8 cellular contexts compared by ENCODE assay signal in the genomic region with DNA sequence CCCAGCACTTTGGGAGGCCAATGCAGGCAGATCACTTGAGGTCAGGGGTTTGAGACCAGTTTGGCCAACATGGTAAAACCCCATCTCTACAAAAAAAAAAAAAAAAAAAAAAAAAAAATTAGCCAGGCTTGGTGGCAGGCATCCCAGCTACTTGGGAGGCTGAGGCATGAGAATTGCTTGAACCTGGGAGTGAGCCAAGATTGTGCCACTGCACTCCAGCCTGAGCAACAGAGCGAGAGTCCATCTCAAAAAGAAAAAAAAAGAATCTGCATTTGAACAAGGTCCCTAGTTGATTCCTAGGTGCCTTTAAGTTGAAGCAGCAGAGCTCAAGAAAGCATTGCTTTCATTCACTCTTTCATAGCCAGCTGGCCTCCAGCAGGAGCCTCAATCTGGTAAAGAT. TPM values are rescaled to one million over a fixed set of nuclear protein-coding genes. Genes with fewer than 3 reads are reported as not detected.
DNase-seq lines count a peak whose midpoint lies in the region; ATAC-seq, FAIRE-seq and TF ChIP-seq lines count a peak whose summit lies in the region.
"Not testable (repeated sequence)": the region's sequence is repeated elsewhere in the genome, so short reads cannot be mapped to it uniquely, and the experiment has no call there.
"Had no signal": no experiment of that assay in that cellular context is flagged by ENCODE, and none has a peak within 500 bp of the region (broad histone marks: within the 10 kb centered on the region; RNA-seq: fewer than 3 reads in every experiment).

No MANE protein-coding gene starts in this region.

- not testable (repeated sequence) for H3K4me3 ChIP-seq in body of pancreas, left lung, pancreas

- H3K4me1 Mint-ChIP-seq in activated CD4-positive, alpha-beta T cell treated with anti-CD3 and anti-CD28 coated beads, Interleukin-2, amount 10 ng/mL, durations not matched to agents 7 days and 5 days, result peaks cover 21% of the 10 kb centered on the region
- not testable (repeated sequence) for H3K4me1 Mint-ChIP-seq in osteocyte (ENCODE audit: unreplicated experiment)

- H3K36me3 ChIP-seq in body of pancreas (replicated peaks in 1 of 2; ENCODE audit: insufficient read depth in 1 of 2, low read depth in 2 of 2); left lung; pancreas: not testable (repeated sequence)

- H3K27me3 ChIP-seq in body of pancreas, left lung, pancreas: not testable (repeated sequence)

- ATAC-seq in body of pancreas (peak; percentile 68), left lung (peak; percentile 27), pancreas (peak; percentile 34 to 74 (median 48))

- not testable (repeated sequence) for H3K4me1 ChIP-seq in body of pancreas, left lung, pancreas

- H3K36me3 Mint-ChIP-seq in activated CD4-positive, alpha-beta T cell treated with anti-CD3 and anti-CD28 coated beads, Interleukin-2, amount 10 ng/mL, durations not matched to agents 7 days and 5 days (ENCODE audit: low read depth); osteocyte (ENCODE audit: unreplicated experiment): not testable (repeated sequence)

- H3K27me3 Mint-ChIP-seq in activated CD4-positive, alpha-beta T cell treated with anti-CD3 and anti-CD28 coated beads, Interleukin-2, amount 10 ng/mL, durations not matched to agents 7 days and 5 days, result not testable (repeated sequence)
- H3K27me3 Mint-ChIP-seq in osteocyte (ENCODE audit: unreplicated experiment), result peaks cover 13% of the 10 kb centered on the region

- not testable (repeated sequence) for H3K9me3 ChIP-seq in body of pancreas, left lung, pancreas

- TF ChIP-seq CTCF in body of pancreas (IDR thresholded peaks at IDR 0.05); left lung (IDR thresholded peaks at IDR 0.05); osteocyte (IDR thresholded peaks at IDR 0.05); pancreas (IDR thresholded peaks at IDR 0.05): not testable (repeated sequence)

- H3K9me3 Mint-ChIP-seq in activated CD4-positive, alpha-beta T cell treated with anti-CD3 and anti-CD28 coated beads, Interleukin-2, amount 10 ng/mL, durations not matched to agents 7 days and 5 days; osteocyte (ENCODE audit: unreplicated experiment): not testable (repeated sequence)

- DNase-seq in NCI-H446 (lab: John Stamatoyannopoulos, UW), result peak; percentile 25 to 55
- peak; percentile 42 for DNase-seq in NCI-H446 treated with DMSO at 0.1 percent for 48 hours (lab: John Stamatoyannopoulos, UW)
- DNase-seq in activated CD4-positive, alpha-beta T cell treated with anti-CD3 and anti-CD28 coated beads, Interleukin-2, amount 10 ng/mL, durations not matched to agents 7 days and 5 days, result peak; percentile 0
- peak in 1 of 4 donors; percentile 33 for DNase-seq in body of pancreas
- not testable (repeated sequence) for DNase-seq in left lung, pancreas
- DNase-seq in osteocyte (ENCODE audit: extremely low spot score, unreplicated experiment), result peak; percentile 8

- not testable (repeated sequence) for FAIRE-seq in pancreas (lab: Jason Lieb, UNC)

- H3K27ac ChIP-seq in body of pancreas, result peak overlapping the region; percentile 9 to 64 (median 58)
- H3K27ac ChIP-seq in left lung, result not testable (repeated sequence)
- peak overlapping the region in 2 of 4 donors; percentile 58 to 61 for H3K27ac ChIP-seq in pancreas

- POLR2A ChIA-PET in activated CD4-positive, alpha-beta T cell treated with anti-CD3 and anti-CD28 coated beads, Interleukin-2, amount 10 ng/mL, durations not matched to agents 7 days and 5 days (lab: Charles Lee), result not testable (repeated sequence)

- not testable (repeated sequence) for H3K4me3 Mint-ChIP-seq in activated CD4-positive, alpha-beta T cell treated with anti-CD3 and anti-CD28 coated beads, Interleukin-2, amount 10 ng/mL, durations not matched to agents 7 days and 5 days; osteocyte (ENCODE audit: unreplicated experiment)

- TF ChIP-seq POLR2A in body of pancreas (IDR thresholded peaks at IDR 0.05), result not testable (repeated sequence)

- CTCF ChIA-PET in activated CD4-positive, alpha-beta T cell treated with anti-CD3 and anti-CD28 coated beads, Interleukin-2, amount 10 ng/mL, durations not matched to agents 7 days and 5 days (lab: Charles Lee), result interaction anchor here (0.7 to 1.3 kb wide), 3 partner anchors 14 to 499 kb away, joined by 3 to 7 read pairs (median 3); no protein-coding TSS in a partner anchor

- not testable (repeated sequence) for H3K27ac Mint-ChIP-seq in activated CD4-positive, alpha-beta T cell treated with anti-CD3 and anti-CD28 coated beads, Interleukin-2, amount 10 ng/mL, durations not matched to agents 7 days and 5 days; osteocyte (ENCODE audit: unreplicated experiment)

- WGBS in body of pancreas, 2 donors, result 59 to 70% methylated on average over 1 of the region's 1 CpG
- 65 to 91% methylated on average over 1 of the region's 1 CpG for WGBS in pancreas, 2 donors

- intact Hi-C loops in body of pancreas (cut with DNase I); left lung (cut with DNase I): not testable (repeated sequence)
- intact Hi-C loops in pancreas (cut with DNase I), result loop anchor here in 1 of 3 donors (10.0 kb wide), 1 partner anchor 104 kb away; no protein-coding TSS in a partner anchor

RNA-seq across cellular contexts. Expression of gene CCDC88C, which starts 11.3 kb away (rescaled TPM):
- total RNA-seq in activated CD4-positive, alpha-beta T cell treated with anti-CD3 and anti-CD28 coated beads, Interleukin-2, amount 10 ng/mL, durations not matched to agents 7 days and 5 days, result 100 to 1,000 TPM; 187 to 193 TPM
- total RNA-seq in body of pancreas (10 to 100 TPM; 36.3 to 57.4 TPM), left lung (10 to 100 TPM; 31.5 to 41.8 TPM), osteocyte (1.1 and 1.4 TPM in 2 replicates), pancreas (10 to 100 TPM; 11.5 to 20.2 (median 14.6) TPM)
- 10 to 100 TPM; 10.3 to 19.9 TPM for polyA plus RNA-seq in pancreas
- polyA plus RNA-seq: BJ had no signal
